ENCODE assay signal across 1 cellular context in genomic region chr19:6503407-6504201, GRCh38.
TF ChIP-seq lines count a peak whose summit lies in the region.

No MANE protein-coding gene starts in this region.

TF ChIP-seq in GM23338, 12 proteins besides CTCF, POLR2A, EP300 and RAD21:
- no peak for TF ChIP-seq ZNF114 (CRISPR knock-in tag; IDR thresholded peaks at IDR 0.05)
- TF ChIP-seq CREB1 (CRISPR knock-in tag; IDR thresholded peaks at IDR 0.05; ENCODE audit: low read depth): no peak
- TF ChIP-seq ZNF462 (CRISPR knock-in tag; IDR thresholded peaks at IDR 0.05): no peak
- no peak for TF ChIP-seq ZNF331 (CRISPR knock-in tag; IDR thresholded peaks at IDR 0.05; ENCODE audit: low read depth)
- no peak for TF ChIP-seq STAT1 (IDR thresholded peaks at IDR 0.05; ENCODE audit: unreplicated experiment)
- TF ChIP-seq EZH2 (IDR thresholded peaks at IDR 0.05; ENCODE audit: low read depth, unreplicated experiment): no peak
- no peak for TF ChIP-seq NANOG (IDR thresholded peaks at IDR 0.05; ENCODE audit: borderline replicate concordance)
- TF ChIP-seq EZH2phosphoT487 (IDR thresholded peaks at IDR 0.05; ENCODE audit: unreplicated experiment): no peak
- no peak for TF ChIP-seq POLR2AphosphoS5 (IDR thresholded peaks at IDR 0.05; ENCODE audit: low read depth)
- no peak for TF ChIP-seq ETS1 (IDR thresholded peaks at IDR 0.05)
- TF ChIP-seq JUNB (IDR thresholded peaks at IDR 0.05; ENCODE audit: unreplicated experiment): no peak
- no peak for TF ChIP-seq REST (IDR thresholded peaks at IDR 0.05; ENCODE audit: unreplicated experiment)
